Comparison of ENCODE assay signal across 1 cellular context in the genomic region with DNA sequence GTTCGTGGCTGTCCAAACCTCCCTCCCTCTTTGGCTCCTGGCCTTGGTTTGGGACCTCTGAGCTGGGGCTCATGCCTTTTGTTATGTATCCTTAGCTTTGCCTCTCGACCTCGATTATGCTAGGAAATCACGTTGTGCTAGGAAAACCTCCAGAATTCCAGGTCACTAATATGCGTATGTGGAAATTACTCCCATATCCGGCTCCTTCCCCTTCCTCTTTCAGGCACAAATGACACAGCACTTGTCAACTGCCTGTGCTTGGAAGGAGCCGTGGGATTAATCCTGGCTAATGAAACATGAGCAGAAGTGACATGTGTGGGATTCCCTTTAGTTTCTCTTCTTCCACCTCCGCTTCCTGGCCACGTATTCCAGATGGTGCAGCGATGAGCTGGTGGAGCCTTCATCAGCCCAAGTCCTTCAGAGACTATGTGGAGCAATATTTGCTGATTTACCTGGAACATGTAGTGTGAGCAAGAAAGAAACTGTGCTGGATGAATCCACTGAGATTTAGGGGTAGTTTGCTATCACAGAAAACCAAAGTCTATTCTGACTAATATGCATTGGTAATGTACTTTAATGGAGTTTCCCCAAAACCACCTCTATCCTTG.
TF ChIP-seq lines count a peak whose summit lies in the region.

No MANE protein-coding gene starts in this region.

TF ChIP-seq in K562, 482 proteins besides CTCF, POLR2A, EP300 and RAD21 (continued from another document):
- TF ChIP-seq, protein P1, sequence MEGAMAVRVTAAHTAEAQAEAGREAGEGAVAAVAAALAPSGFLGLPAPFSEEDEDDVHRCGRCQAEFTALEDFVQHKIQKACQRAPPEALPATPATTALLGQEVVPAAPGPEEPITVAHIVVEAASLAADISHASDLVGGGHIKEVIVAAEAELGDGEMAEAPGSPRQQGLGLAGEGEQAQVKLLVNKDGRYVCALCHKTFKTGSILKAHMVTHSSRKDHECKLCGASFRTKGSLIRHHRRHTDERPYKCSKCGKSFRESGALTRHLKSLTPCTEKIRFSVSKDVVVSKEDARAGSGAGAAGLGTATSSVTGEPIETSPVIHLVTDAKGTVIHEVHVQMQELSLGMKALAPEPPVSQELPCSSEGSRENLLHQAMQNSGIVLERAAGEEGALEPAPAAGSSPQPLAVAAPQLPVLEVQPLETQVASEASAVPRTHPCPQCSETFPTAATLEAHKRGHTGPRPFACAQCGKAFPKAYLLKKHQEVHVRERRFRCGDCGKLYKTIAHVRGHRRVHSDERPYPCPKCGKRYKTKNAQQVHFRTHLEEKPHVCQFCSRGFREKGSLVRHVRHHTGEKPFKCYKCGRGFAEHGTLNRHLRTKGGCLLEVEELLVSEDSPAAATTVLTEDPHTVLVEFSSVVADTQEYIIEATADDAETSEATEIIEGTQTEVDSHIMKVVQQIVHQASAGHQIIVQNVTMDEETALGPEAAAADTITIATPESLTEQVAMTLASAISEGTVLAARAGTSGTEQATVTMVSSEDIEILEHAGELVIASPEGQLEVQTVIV (CRISPR knock-in tag; IDR thresholded peaks at IDR 0.05; ENCODE audit: borderline replicate concordance) = no peak
- no peak for TF ChIP-seq HLTF (IDR thresholded peaks at IDR 0.05)
- TF ChIP-seq ZZZ3 (IDR thresholded peaks at IDR 0.05) = no peak
- TF ChIP-seq EZH2 (IDR thresholded peaks at IDR 0.05; ENCODE audit: borderline replicate concordance, low read depth, low read length) = peak; percentile 62; the same call in 1 of the 2 replicates
